In genomic region chr3:141192345-141192744, GRCh38 we compare ENCODE assay signal across 8 cellular contexts. TPM values are rescaled to one million over a fixed set of nuclear protein-coding genes. Genes with fewer than 3 reads are reported as not detected.
DNase-seq lines count a peak whose midpoint lies in the region; ATAC-seq and TF ChIP-seq lines count a peak whose summit lies in the region.

No MANE protein-coding gene starts in this region.

- H3K27me3 ChIP-seq in prostate gland (replicated peaks; ENCODE audit: insufficient read depth): no peaks in the 10 kb centered on the region

- H3K27ac ChIP-seq in prostate gland: no peak overlapping the region

- peaks cover 2% of the 10 kb centered on the region for H3K36me3 Mint-ChIP-seq in activated naive CD4-positive, alpha-beta T cell treated with anti-CD3 and anti-CD28 coated beads, Interleukin-2, amount 50 U/mL, for 24 hours

- TF ChIP-seq POLR2A in prostate gland (IDR thresholded peaks at IDR 0.05): no peak

- H3K27me3 Mint-ChIP-seq in activated naive CD4-positive, alpha-beta T cell treated with anti-CD3 and anti-CD28 coated beads, Interleukin-2, amount 50 U/mL, for 24 hours: no peaks in the 10 kb centered on the region

- H3K4me1 ChIP-seq in prostate gland (replicated peaks): no peaks in the 10 kb centered on the region

- peak; percentile 93 for TF ChIP-seq CTCF in GM13977 (IDR thresholded peaks at IDR 0.05; ENCODE audit: extremely low read depth, insufficient read depth, missing control alignments)
- peak; percentile 88 to 99 (median 98) for TF ChIP-seq CTCF in prostate gland (IDR thresholded peaks at IDR 0.05)

- DNase-seq in GM13977 (ENCODE audit: low spot score) (peak; percentile 75), NCI-H1436 (lab: John Stamatoyannopoulos, UW) (peak; percentile 95), SKM-1 treated with dmso at 0.1 percent for 144 hours (lab: John Stamatoyannopoulos, UW; ENCODE audit: unreplicated experiment) (peak; percentile 80), Right ventricle myocardium inferior (ENCODE audit: missing footprints) (peak; percentile 98), prostate gland (ENCODE audit: low spot score) (peak; percentile 95), cortex of kidney (lab: John Stamatoyannopoulos, UW) (no peak)

- no peak overlapping the region for H3K4me3 Mint-ChIP-seq in activated naive CD4-positive, alpha-beta T cell treated with anti-CD3 and anti-CD28 coated beads, Interleukin-2, amount 50 U/mL, for 24 hours

- intact Hi-C loops in Right ventricle myocardium inferior (cut with DNase I): loop anchor here (1.0 to 10.0 kb wide), 4 partner anchors 85 to 298 kb away; no protein-coding TSS in a partner anchor
- intact Hi-C loops in prostate gland (cut with DNase I): loop anchor here (2.0 to 5.0 kb wide), 3 partner anchors 85 to 295 kb away; no protein-coding TSS in a partner anchor

- H3K36me3 ChIP-seq in prostate gland: no peaks in the 10 kb centered on the region

- no peak overlapping the region for H3K4me3 ChIP-seq in prostate gland

- H3K4me1 Mint-ChIP-seq in activated naive CD4-positive, alpha-beta T cell treated with anti-CD3 and anti-CD28 coated beads, Interleukin-2, amount 50 U/mL, for 24 hours: peaks cover 10% of the 10 kb centered on the region

- ATAC-seq in HG02870 (IDR thresholded peaks at IDR 0.05; ENCODE audit: unreplicated experiment): peak; percentile 100
- peak; percentile 99 for ATAC-seq in Right ventricle myocardium inferior

- peak overlapping the region; percentile 4 for H3K27ac Mint-ChIP-seq in activated naive CD4-positive, alpha-beta T cell treated with anti-CD3 and anti-CD28 coated beads, Interleukin-2, amount 50 U/mL, for 24 hours

- in situ Hi-C loops in GM13977 (cut with MboI; ENCODE audit: low pct_unique_long_range_greater_than_20kb, low sequenced_read_pairs, unreplicated experiment): loop anchor here (25.0 kb wide), 1 partner anchor 180 kb away; no protein-coding TSS in a partner anchor

- H3K9me3 ChIP-seq in prostate gland: no peaks in the 10 kb centered on the region

- no peaks in the 10 kb centered on the region for H3K9me3 Mint-ChIP-seq in activated naive CD4-positive, alpha-beta T cell treated with anti-CD3 and anti-CD28 coated beads, Interleukin-2, amount 50 U/mL, for 24 hours

- 8% methylated on average over 11 of the region's 11 CpGs for WGBS in prostate gland

RNA-seq across cellular contexts. Expression of gene PXYLP1, which starts 39.3 kb away (rescaled TPM):
- total RNA-seq in Right ventricle myocardium inferior (13.7 TPM), prostate gland (10 to 100 TPM; 12.0 to 15.3 TPM)
